In genomic region chr13:21296991-21297390, GRCh38 we compare ENCODE assay signal across 8 cellular contexts.
DNase-seq lines count a peak whose midpoint lies in the region; ATAC-seq and TF ChIP-seq lines count a peak whose summit lies in the region.
"Not testable (repeated sequence)": the region's sequence is repeated elsewhere in the genome, so short reads cannot be mapped to it uniquely, and the experiment has no call there.

No MANE protein-coding gene starts in this region.

- H3K4me1 ChIP-seq in skeletal muscle tissue (ENCODE audit: control insufficient read depth in 3 of 3, insufficient read depth in 3 of 3, low read length in 3 of 3): peaks cover 8 to 10% (median 9%) of the 10 kb centered on the region in 3 donors

- DNase-seq in AG04449 (ENCODE audit: low read depth, low spot score); coronary artery (ENCODE audit: low spot score); kidney epithelial cell (ENCODE audit: low read depth): not testable (repeated sequence)
- peak; percentile 86 for DNase-seq in NCI-H748 (lab: John Stamatoyannopoulos, UW; ENCODE audit: unreplicated experiment)
- DNase-seq in activated CD4-positive, alpha-beta T cell treated with anti-CD3 and anti-CD28 coated beads, Interleukin-2, amount 50 U/mL, for 1 hour: peak; percentile 13

- peak overlapping the region; percentile 29 to 72 for H3K27ac ChIP-seq in coronary artery
- H3K27ac ChIP-seq in skeletal muscle tissue (ENCODE audit: low read depth, low read length): peak overlapping the region; percentile 62

- not testable (repeated sequence) for H3K36me3 ChIP-seq in kidney epithelial cell (ENCODE audit: control insufficient read depth, insufficient read depth, low read length); skeletal muscle tissue (ENCODE audit: control insufficient read depth in 3 of 3, insufficient read depth in 3 of 3, low read length in 3 of 3)

- TF ChIP-seq CTCF in AG04449 (IDR thresholded peaks at IDR 0.05; ENCODE audit: insufficient read depth, low read length, missing control alignments) (peak; percentile 42), kidney epithelial cell (IDR thresholded peaks at IDR 0.05; ENCODE audit: insufficient read depth, low read length, poor library complexity, severe bottlenecking) (peak; percentile 59)
- not testable (repeated sequence) for TF ChIP-seq CTCF in coronary artery (IDR thresholded peaks at IDR 0.05)

- POLR2A ChIA-PET in AG04449 (lab: Yijun Ruan, JAX): not testable (repeated sequence)

- not testable (repeated sequence) for H3K27me3 ChIP-seq in kidney epithelial cell (ENCODE audit: control insufficient read depth, insufficient read depth, low read length); skeletal muscle tissue (ENCODE audit: control insufficient read depth in 3 of 3, insufficient read depth in 3 of 3, low read length in 3 of 3)

- ATAC-seq in GM18502 (IDR thresholded peaks at IDR 0.05; ENCODE audit: poor library complexity, unreplicated experiment) (peak; percentile 40), HG03432 (IDR thresholded peaks at IDR 0.05; ENCODE audit: unreplicated experiment) (peak; percentile 40)

- H3K9me3 ChIP-seq in skeletal muscle tissue (ENCODE audit: control insufficient read depth in 3 of 3, low read length in 3 of 3): not testable (repeated sequence)

- not testable (repeated sequence) for H3K4me3 ChIP-seq in AG04449 (ENCODE audit: low read depth, low read length); coronary artery; kidney epithelial cell (ENCODE audit: low read depth, low read length); skeletal muscle tissue (ENCODE audit: low read length in 3 of 3)

- CTCF ChIA-PET in AG04449 (lab: Yijun Ruan, JAX): interaction anchor here (0.8 to 9.6 kb wide), 27 partner anchors 9 to 355 kb away, joined by 3 to 187 read pairs (median 4); partner anchors contain the start of gene ZDHHC20

- H3K9ac ChIP-seq in skeletal muscle tissue (ENCODE audit: low read depth in 1 of 3, low read length in 3 of 3): not testable (repeated sequence)
